ENCODE assay signal across 26 cellular contexts in genomic region chr3:58417075-58417474, GRCh38.
"Had no signal": no experiment of that assay in that cellular context is flagged by ENCODE, and none has a peak within 500 bp of the region (broad histone marks: within the 10 kb centered on the region; RNA-seq: fewer than 3 reads in every experiment).

No MANE protein-coding gene starts in this region.

- ATAC-seq: body of pancreas; gastroesophageal sphincter; natural killer cell treated with Interleukin-12 subunit alpha and Interleukin-12 subunit beta and Interleukin-15 and Interleukin-18, amount 100 ng/mL, for 72 hours; sciatic nerve; stimulated activated memory B cell treated with anti-CD40 and anti-IgM and Interleukin-4, amounts not matched to agents 10 μg/mL and 1 μg/mL and 100 μg/mL, for 72 hours had no signal

- H3K27me3 ChIP-seq: adrenal gland, body of pancreas, gastroesophageal sphincter, stomach, tibial artery had no signal

- H3K36me3 Mint-ChIP-seq: natural killer cell treated with Interleukin-12 subunit alpha and Interleukin-12 subunit beta and Interleukin-15 and Interleukin-18, amount 100 ng/mL, for 72 hours had no signal

- H3K27me3 Mint-ChIP-seq: activated B cell treated with CpG ODN at 0.5 μM for 24 hours; activated naive CD8-positive, alpha-beta T cell treated with anti-CD3 and anti-CD28 coated beads for 36 hours; natural killer cell treated with Interleukin-12 subunit alpha and Interleukin-12 subunit beta and Interleukin-15 and Interleukin-18, amount 100 ng/mL, for 72 hours; stimulated activated memory B cell treated with anti-CD40 and anti-IgM and Interleukin-4, amounts not matched to agents 10 μg/mL and 1 μg/mL and 100 μg/mL, for 72 hours had no signal

- H3K9me3 Mint-ChIP-seq: activated B cell treated with CpG ODN at 0.5 μM for 24 hours; activated naive CD4-positive, alpha-beta T cell treated with anti-CD3 and anti-CD28 coated beads for 36 hours; activated naive CD8-positive, alpha-beta T cell treated with anti-CD3 and anti-CD28 coated beads for 36 hours; natural killer cell treated with Interleukin-12 subunit alpha and Interleukin-12 subunit beta and Interleukin-15 and Interleukin-18, amount 100 ng/mL, for 72 hours; stimulated activated memory B cell treated with anti-CD40 and anti-IgM and Interleukin-4, amounts not matched to agents 10 μg/mL and 1 μg/mL and 100 μg/mL, for 72 hours; T-helper 2 cell treated with Interferon-gamma antibody and Interleukin-4, amounts not matched to agents 5 μg/mL and 100 μg/mL, for 36 hours had no signal

- H3K9me3 ChIP-seq: adrenal gland, body of pancreas, gastroesophageal sphincter, lower lobe of right lung, stomach, tibial artery had no signal

- H3K4me3 Mint-ChIP-seq: activated B cell treated with CpG ODN at 0.5 μM for 24 hours; activated naive CD4-positive, alpha-beta T cell treated with anti-CD3 and anti-CD28 coated beads for 36 hours; activated naive CD8-positive, alpha-beta T cell treated with anti-CD3 and anti-CD28 coated beads for 36 hours; natural killer cell treated with Interleukin-12 subunit alpha and Interleukin-12 subunit beta and Interleukin-15 and Interleukin-18, amount 100 ng/mL, for 72 hours; stimulated activated memory B cell treated with anti-CD40 and anti-IgM and Interleukin-4, amounts not matched to agents 10 μg/mL and 1 μg/mL and 100 μg/mL, for 72 hours; T-helper 2 cell treated with Interferon-gamma antibody and Interleukin-4, amounts not matched to agents 5 μg/mL and 100 μg/mL, for 36 hours had no signal

- H3K4me1 ChIP-seq: body of pancreas had no signal

- H3K27ac ChIP-seq: adrenal gland, body of pancreas, gastroesophageal sphincter, lower lobe of right lung, stomach, tibial artery had no signal

- H3K4me3 ChIP-seq: adrenal gland, body of pancreas, gastroesophageal sphincter, lower lobe of right lung, skin epidermis, stomach, tibial artery had no signal

- DNase-seq: activated B cell treated with CpG ODN at 0.5 μM for 24 hours; activated CD4-positive, alpha-beta T cell treated with anti-CD3 and anti-CD28 coated beads, Interleukin-2, amount 50 U/mL, for 1 hour; activated effector memory CD4-positive, alpha-beta T cell treated with anti-CD3 and anti-CD28 coated beads, Interleukin-2, amount 50 U/mL, for 16 hours; activated naive CD4-positive, alpha-beta T cell treated with anti-CD3 and anti-CD28 coated beads for 36 hours; activated naive CD8-positive, alpha-beta T cell treated with anti-CD3 and anti-CD28 coated beads for 36 hours; adrenal gland; aorta; body of pancreas; effector CD8-positive, alpha-beta T cell; head of caudate nucleus; hippocampal formation; kidney; lower lobe of right lung; mesenchymal stem cell; stimulated activated CD4-positive, alpha-beta T cell treated with anti-CD3 and anti-CD28 coated beads, Interleukin-4, amount 100 ng/mL, for 4 hours; stimulated activated CD8-positive, alpha-beta memory T cell treated with anti-CD3 and anti-CD28 coated beads, Interleukin-4, amount 100 ng/mL, for 48 hours; stomach; T-helper 1 cell; tibial artery had no signal

- H3K27ac Mint-ChIP-seq: activated B cell treated with CpG ODN at 0.5 μM for 24 hours; activated naive CD4-positive, alpha-beta T cell treated with anti-CD3 and anti-CD28 coated beads for 36 hours; activated naive CD8-positive, alpha-beta T cell treated with anti-CD3 and anti-CD28 coated beads for 36 hours; natural killer cell treated with Interleukin-12 subunit alpha and Interleukin-12 subunit beta and Interleukin-15 and Interleukin-18, amount 100 ng/mL, for 72 hours; stimulated activated memory B cell treated with anti-CD40 and anti-IgM and Interleukin-4, amounts not matched to agents 10 μg/mL and 1 μg/mL and 100 μg/mL, for 72 hours; T-helper 2 cell treated with Interferon-gamma antibody and Interleukin-4, amounts not matched to agents 5 μg/mL and 100 μg/mL, for 36 hours had no signal

- FAIRE-seq: colon, kidney had no signal
